27 cellular contexts compared by ENCODE assay signal in the genomic region with DNA sequence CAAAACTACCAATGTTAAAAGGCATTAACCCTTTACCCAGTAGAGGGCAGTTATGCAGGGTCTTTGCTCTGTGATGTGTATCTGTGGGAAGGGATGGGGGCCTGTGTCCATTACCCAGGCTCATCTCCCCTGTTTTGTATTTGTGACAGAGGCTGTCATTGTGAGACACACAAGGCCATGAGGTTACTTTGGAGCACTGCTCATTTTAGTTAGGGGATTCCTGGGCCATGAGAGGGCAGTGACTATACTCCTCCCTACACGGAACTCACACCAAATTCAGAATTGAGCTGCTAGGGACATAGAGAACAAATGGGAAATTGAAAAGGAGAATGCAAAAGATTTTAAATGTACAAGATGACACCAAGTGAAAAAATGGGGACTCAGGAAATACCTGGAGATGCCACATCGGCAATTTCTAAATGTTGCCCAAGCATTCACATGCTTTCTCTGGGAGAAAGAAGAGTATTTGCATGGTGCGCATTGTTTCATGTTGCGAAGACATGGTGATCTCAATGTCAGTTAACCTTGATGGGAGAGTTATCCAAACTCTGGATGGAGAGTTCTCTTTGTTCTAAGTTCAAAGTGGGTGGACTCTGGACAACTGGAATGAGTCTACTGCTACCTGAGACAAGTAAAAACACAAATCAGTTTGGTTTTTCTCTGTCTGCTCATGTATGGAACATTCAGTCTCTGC. TPM values are rescaled to one million over a fixed set of nuclear protein-coding genes. Genes with fewer than 3 reads are reported as not detected.
"Had no signal": no experiment of that assay in that cellular context is flagged by ENCODE, and none has a peak within 500 bp of the region (broad histone marks: within the 10 kb centered on the region; RNA-seq: fewer than 3 reads in every experiment).

No MANE protein-coding gene starts in this region.

- H3K4me3 ChIP-seq: dorsolateral prefrontal cortex, neural progenitor cell, prostate gland, right lobe of liver had no signal

- H3K27me3 ChIP-seq: dorsolateral prefrontal cortex, neural progenitor cell, right lobe of liver had no signal

- H3K9me3 ChIP-seq: prostate gland, right lobe of liver had no signal

- H3K9me3 Mint-ChIP-seq: neural progenitor cell had no signal

- H3K36me3 ChIP-seq: neural progenitor cell, prostate gland, right lobe of liver had no signal

- H3K4me1 ChIP-seq: neural progenitor cell, prostate gland, right lobe of liver had no signal

- H2AFZ ChIP-seq: neural progenitor cell had no signal

- H3K27me3 Mint-ChIP-seq: activated CD4-positive, alpha-beta memory T cell treated with anti-CD3 and anti-CD28 coated beads for 36 hours had no signal

- ATAC-seq: activated CD8-positive, alpha-beta memory T cell treated with anti-CD3 and anti-CD28 coated beads, Interleukin-2, amount 10 ng/mL, durations not matched to agents 7 days and 5 days; left lobe of liver; WTC11 had no signal

- H3K4me3 Mint-ChIP-seq: activated CD4-positive, alpha-beta memory T cell treated with anti-CD3 and anti-CD28 coated beads for 36 hours; activated CD8-positive, alpha-beta memory T cell treated with anti-CD3 and anti-CD28 coated beads, Interleukin-2, amount 10 ng/mL, durations not matched to agents 7 days and 5 days; activated naive CD8-positive, alpha-beta T cell treated with anti-CD3 and anti-CD28 coated beads, Interleukin-2, amount 10 ng/mL, durations not matched to agents 7 days and 5 days; neural progenitor cell; WTC11 had no signal

- H3K27ac Mint-ChIP-seq: activated CD4-positive, alpha-beta memory T cell treated with anti-CD3 and anti-CD28 coated beads for 36 hours; activated CD8-positive, alpha-beta memory T cell treated with anti-CD3 and anti-CD28 coated beads, Interleukin-2, amount 10 ng/mL, durations not matched to agents 7 days and 5 days; activated naive CD8-positive, alpha-beta T cell treated with anti-CD3 and anti-CD28 coated beads, Interleukin-2, amount 10 ng/mL, durations not matched to agents 7 days and 5 days; activated T-helper 2 cell treated with anti-CD3 and anti-CD28 coated beads, Interferon-gamma antibody, Interleukin-2, Interleukin-4, amounts not matched to agents 10 μg/mL and 5 μg/mL and 100 μg/mL, durations not matched to agents 14 hours and 24 hours and 36 hours; neural progenitor cell; WTC11 had no signal

- H3K27ac ChIP-seq: dorsolateral prefrontal cortex, neural progenitor cell, prostate gland, right lobe of liver had no signal

- DNase-seq: activated CD4-positive, alpha-beta memory T cell treated with anti-CD3 and anti-CD28 coated beads for 36 hours; activated CD4-positive, alpha-beta T cell treated with anti-CD3 and anti-CD28 coated beads for 4 hours; activated CD8-positive, alpha-beta memory T cell treated with anti-CD3 and anti-CD28 coated beads, Interleukin-2, amount 10 ng/mL, durations not matched to agents 7 days and 5 days; activated naive CD4-positive, alpha-beta T cell treated with Interleukin-2 at 50 U/mL for 16 hours; activated naive CD8-positive, alpha-beta T cell treated with anti-CD3 and anti-CD28 coated beads, Interleukin-2, amount 10 ng/mL, durations not matched to agents 7 days and 5 days; activated T-cell treated with anti-CD3 and anti-CD28 coated beads, Interleukin-2, amount 50 U/mL, for 1 hour; amygdala; dorsolateral prefrontal cortex; hypothalamus; kidney; small intestine; stimulated activated CD4-positive, alpha-beta T cell treated with anti-CD3 and anti-CD28 coated beads, Interleukin-15, amount 100 ng/mL, for 24 hours; stimulated activated CD4-positive, alpha-beta T cell treated with anti-CD3 and anti-CD28 coated beads, Interleukin-2, amount 100 ng/mL, for 48 hours; SW 1271 had no signal

- H3K4me2 ChIP-seq: neural progenitor cell had no signal

- H3K9ac ChIP-seq: neural progenitor cell had no signal

RNA-seq across cellular contexts. Expression of a gene that starts 32.5 kb away (rescaled TPM):
- total RNA-seq: activated CD4-positive, alpha-beta memory T cell treated with anti-CD3 and anti-CD28 coated beads for 36 hours; activated CD8-positive, alpha-beta memory T cell treated with anti-CD3 and anti-CD28 coated beads, Interleukin-2, amount 10 ng/mL, durations not matched to agents 7 days and 5 days; activated naive CD8-positive, alpha-beta T cell treated with anti-CD3 and anti-CD28 coated beads, Interleukin-2, amount 10 ng/mL, durations not matched to agents 7 days and 5 days; activated T-helper 2 cell treated with anti-CD3 and anti-CD28 coated beads, Interferon-gamma antibody, Interleukin-2, Interleukin-4, amounts not matched to agents 10 μg/mL and 5 μg/mL and 100 μg/mL, durations not matched to agents 14 hours and 24 hours and 36 hours; cardiac septum; epithelial cell of proximal tubule; frontal cortex; lung microvascular endothelial cell; mononuclear cell; osteoblast; T-helper 2 cell treated with Interferon-gamma antibody and Interleukin-4, amounts not matched to agents 100 ng/mL and 5 ng/mL, for 36 hours; WTC11 had no signal
